8 cellular contexts compared by ENCODE assay signal in genomic region chr1:23742670-23743286, GRCh38. TPM values are rescaled to one million over a fixed set of nuclear protein-coding genes. Genes with fewer than 3 reads are reported as not detected.
DNase-seq lines count a peak whose midpoint lies in the region; ATAC-seq and TF ChIP-seq lines count a peak whose summit lies in the region.

No MANE protein-coding gene starts in this region.

- 0 out of 2 replicates have a peak, but pooled peaks cover 5% of the 10 kb centered on the region for H3K9me3 ChIP-seq in SJSA1 (replicated peaks)
- no peaks in the 10 kb centered on the region for H3K9me3 ChIP-seq in naive thymus-derived CD4-positive, alpha-beta T cell (ENCODE audit: control insufficient read depth in 2 of 3, low read length in 3 of 3)

- peak; percentile 31 for ATAC-seq in effector memory CD8-positive, alpha-beta T cell (replicated peaks)
- peak; percentile 35 for ATAC-seq in naive thymus-derived CD4-positive, alpha-beta T cell
- no peak for ATAC-seq in HG02798 (IDR thresholded peaks at IDR 0.05; ENCODE audit: poor library complexity, unreplicated experiment)

- CTCF ChIA-PET in naive thymus-derived CD4-positive, alpha-beta T cell (lab: Charles Lee), result no interaction called here

- H3K4me3 Mint-ChIP-seq in HFFc6, result peak overlapping the region; percentile 91
- H3K4me3 Mint-ChIP-seq in effector memory CD8-positive, alpha-beta T cell, result peak overlapping the region; percentile 91 to 93
- peak overlapping the region; percentile 86 to 93 (median 90) for H3K4me3 Mint-ChIP-seq in naive thymus-derived CD4-positive, alpha-beta T cell

- peaks cover 44% of the 10 kb centered on the region for H3K4me1 Mint-ChIP-seq in HFFc6 (ENCODE audit: low read depth)
- peaks cover 24 to 37% of the 10 kb centered on the region in 2 donors for H3K4me1 Mint-ChIP-seq in effector memory CD8-positive, alpha-beta T cell (ENCODE audit: low read depth in 2 of 2)
- H3K4me1 Mint-ChIP-seq in naive thymus-derived CD4-positive, alpha-beta T cell, result peaks cover 32 to 45% (median 44%) of the 10 kb centered on the region in 7 donors

- H3K4me3 ChIP-seq in GM06990 (replicated peaks; ENCODE audit: low read depth, low read length) (peak overlapping the region; percentile 95), SJSA1 (peak overlapping the region; percentile 98)
- peak overlapping the region; percentile 87 for H3K4me3 ChIP-seq in naive thymus-derived CD4-positive, alpha-beta T cell (ENCODE audit: low read length)

- intact Hi-C loops in naive thymus-derived CD4-positive, alpha-beta T cell (cut with micrococcal nuclease), result loop anchor here (1.0 to 10.0 kb wide), 7 partner anchors 36 to 374 kb away; partner anchors contain the start of genes GALE (in 2 of the 2), PITHD1 (in 2 of the 2), RPL11 (in 2 of the 2) and ID3 (in 1 of the 2)

- no peaks in the 10 kb centered on the region; the same call in none of the 2 replicates for H3K36me3 Mint-ChIP-seq in HFFc6 (ENCODE audit: low read depth)
- H3K36me3 Mint-ChIP-seq in effector memory CD8-positive, alpha-beta T cell (ENCODE audit: insufficient read depth), result peaks cover 27% of the 10 kb centered on the region
- peaks cover 0 to 7% (median 0%) of the 10 kb centered on the region in 5 donors for H3K36me3 Mint-ChIP-seq in naive thymus-derived CD4-positive, alpha-beta T cell

- H3K27me3 Mint-ChIP-seq in HFFc6 (ENCODE audit: insufficient read depth), result peaks cover 6% of the 10 kb centered on the region
- H3K27me3 Mint-ChIP-seq in effector memory CD8-positive, alpha-beta T cell, result no peaks in the 10 kb centered on the region
- H3K27me3 Mint-ChIP-seq in naive thymus-derived CD4-positive, alpha-beta T cell, result no peaks in the 10 kb centered on the region

- H3K27ac ChIP-seq in SJSA1, result peak overlapping the region; percentile 48
- H3K27ac ChIP-seq in naive thymus-derived CD4-positive, alpha-beta T cell (ENCODE audit: low read depth, low read length), result peak overlapping the region; percentile 96

- POLR2A ChIA-PET in naive thymus-derived CD4-positive, alpha-beta T cell (lab: Charles Lee), result interaction anchor here (0.7 to 4.5 kb wide), 10 partner anchors 8 to 192 kb away, joined by 3 to 30 read pairs (median 4); partner anchors contain the start of genes LYPLA2, PITHD1 and RPL11

- H3K27me3 ChIP-seq in GM06990 (replicated peaks; ENCODE audit: control insufficient read depth, insufficient read depth, low read length) (no peaks in the 10 kb centered on the region), SJSA1 (replicated peaks) (no peaks in the 10 kb centered on the region)
- no peaks in the 10 kb centered on the region for H3K27me3 ChIP-seq in naive thymus-derived CD4-positive, alpha-beta T cell (ENCODE audit: control insufficient read depth in 2 of 2, insufficient read depth in 2 of 2, low read length in 2 of 2)

- TF ChIP-seq CTCF in GM06990 (IDR thresholded peaks at IDR 0.05; ENCODE audit: insufficient read depth, low read length, poor library complexity, severe bottlenecking) (no peak), HFFc6 (IDR thresholded peaks at IDR 0.05) (no peak)

- peak overlapping the region; percentile 81 for H3K27ac Mint-ChIP-seq in HFFc6
- H3K27ac Mint-ChIP-seq in effector memory CD8-positive, alpha-beta T cell, result peak overlapping the region; percentile 83 to 97
- peak overlapping the region; percentile 67 to 95 (median 91) for H3K27ac Mint-ChIP-seq in naive thymus-derived CD4-positive, alpha-beta T cell

- DNase-seq in GM06990 (ENCODE audit: extremely low read depth, insufficient read length) (no peak), HFFc6 (no peak), SJSA1 (ENCODE audit: low read depth in 1 of 2, low spot score in 2 of 2) (peak; percentile 45 to 51), inferior parietal cortex (ENCODE audit: extremely low spot score) (no peak), NCI-H69 (lab: John Stamatoyannopoulos, UW) (no peak)
- peak in 1 of 3 experiments; percentile 3 for DNase-seq in effector memory CD8-positive, alpha-beta T cell
- DNase-seq in naive thymus-derived CD4-positive, alpha-beta T cell, result peak in 1 of 9 donors; percentile 4

- no peaks in the 10 kb centered on the region for H3K9me3 Mint-ChIP-seq in HFFc6
- no peaks in the 10 kb centered on the region for H3K9me3 Mint-ChIP-seq in effector memory CD8-positive, alpha-beta T cell
- H3K9me3 Mint-ChIP-seq in naive thymus-derived CD4-positive, alpha-beta T cell, result no peaks in the 10 kb centered on the region

- H3K36me3 ChIP-seq in GM06990 (ENCODE audit: control insufficient read depth, insufficient read depth, low read length), result no peaks in the 10 kb centered on the region; the same call in none of the 2 replicates
- peaks cover 28% of the 10 kb centered on the region for H3K36me3 ChIP-seq in SJSA1
- H3K36me3 ChIP-seq in naive thymus-derived CD4-positive, alpha-beta T cell (ENCODE audit: control insufficient read depth in 2 of 3, insufficient read depth in 3 of 3, low read length in 3 of 3), result peaks cover 0 to 7% (median 0%) of the 10 kb centered on the region in 3 experiments

- peaks cover 18% of the 10 kb centered on the region for H3K4me1 ChIP-seq in SJSA1 (replicated peaks)
- peaks cover 22 to 36% of the 10 kb centered on the region in 2 donors for H3K4me1 ChIP-seq in naive thymus-derived CD4-positive, alpha-beta T cell (ENCODE audit: control insufficient read depth in 2 of 2, insufficient read depth in 2 of 2, low read length in 2 of 2)

RNA-seq across cellular contexts. Expression of gene ELOA, which starts 0.5 kb away (rescaled TPM):
- total RNA-seq in HFFc6 (2021; fragmentation: NEBNext Ultra II Directional; extraction: Animal tissue kit (Norgen Biotek cat#: 25700)), result 10 to 100 TPM; 55.5 to 72.6 (median 59.9) TPM
- total RNA-seq in SJSA1 (2014; rRNA removed; shearing (Covaris generic)), result 46.0 and 63.4 TPM in 2 replicates
- total RNA-seq in naive thymus-derived CD4-positive, alpha-beta T cell, result 10 to 100 TPM; 28.0 to 36.1 (median 30.4) TPM
- 10 to 100 TPM; 20.3 to 30.8 TPM for polyA plus RNA-seq in naive thymus-derived CD4-positive, alpha-beta T cell

RNA-seq across cellular contexts. Expression of gene PITHD1, which starts 35.4 kb away (rescaled TPM):
- 10 to 100 TPM; 41.8 to 45.7 (median 44.8) TPM for total RNA-seq in HFFc6 (2021; fragmentation: NEBNext Ultra II Directional; extraction: Animal tissue kit (Norgen Biotek cat#: 25700))
- total RNA-seq in SJSA1 (2014; rRNA removed; shearing (Covaris generic)), result 105 and 112 TPM in 2 replicates
- total RNA-seq in naive thymus-derived CD4-positive, alpha-beta T cell, result 10 to 100 TPM; 57.6 to 81.9 (median 76.0) TPM
- polyA plus RNA-seq in naive thymus-derived CD4-positive, alpha-beta T cell, result 10 to 100 TPM; 82.2 to 88.9 TPM

RNA-seq across cellular contexts. Expression of gene LYPLA2, which starts 48.2 kb away (rescaled TPM):
- 10 to 100 TPM; 55.7 to 65.0 (median 59.8) TPM for total RNA-seq in HFFc6 (2021; fragmentation: NEBNext Ultra II Directional; extraction: Animal tissue kit (Norgen Biotek cat#: 25700))
- 42.4 and 46.6 TPM in 2 replicates for total RNA-seq in SJSA1 (2014; rRNA removed; shearing (Covaris generic))
- 10 to 100 TPM; 40.7 to 83.8 (median 48.2) TPM for total RNA-seq in naive thymus-derived CD4-positive, alpha-beta T cell
- polyA plus RNA-seq in naive thymus-derived CD4-positive, alpha-beta T cell, result 100 to 1,000 TPM in 1 of 2 donors, 10 to 100 TPM in 1; 83.9 to 124 TPM

RNA-seq across cellular contexts. Expression of gene RPL11, which starts 51.2 kb away (rescaled TPM):
- total RNA-seq in HFFc6 (2021; fragmentation: NEBNext Ultra II Directional; extraction: Animal tissue kit (Norgen Biotek cat#: 25700)), result 1,000 to 10,000 TPM in 3 of 6 experiments, 100 to 1,000 TPM in 3; 866 to 1,109 (median 1,001) TPM
- 1,018 and 1,165 TPM in 2 replicates for total RNA-seq in SJSA1 (2014; rRNA removed; shearing (Covaris generic))
- total RNA-seq in naive thymus-derived CD4-positive, alpha-beta T cell, result 1,000 to 10,000 TPM; 1,206 to 2,420 (median 2,172) TPM
- polyA plus RNA-seq in naive thymus-derived CD4-positive, alpha-beta T cell, result 1,000 to 10,000 TPM; 1,567 to 2,009 TPM

RNA-seq across cellular contexts. Expression of gene GALE, which starts 57.8 kb away (rescaled TPM):
- total RNA-seq in HFFc6 (2021; fragmentation: NEBNext Ultra II Directional; extraction: Animal tissue kit (Norgen Biotek cat#: 25700)), result 10 to 100 TPM; 30.9 to 34.6 (median 33.5) TPM
- 31.5 and 55.4 TPM in 2 replicates for total RNA-seq in SJSA1 (2014; rRNA removed; shearing (Covaris generic))
- total RNA-seq in naive thymus-derived CD4-positive, alpha-beta T cell, result 10 to 100 TPM in 4 of 5 experiments, 1 to 10 TPM in 1; 8.1 to 21.4 (median 12.7) TPM
- 10 to 100 TPM in 1 of 2 donors, 1 to 10 TPM in 1; 8.5 to 11.5 TPM for polyA plus RNA-seq in naive thymus-derived CD4-positive, alpha-beta T cell

Comparison
In these comparisons a context has a peak if more than half of its experiments do, and no peak if none do; other contexts are left out.
1. DNase-seq: peak in SJSA1 (2 of 2); none in GM06990 (single experiment), HFFc6 (single experiment), inferior parietal cortex (single experiment) and NCI-H69 (single experiment).
2. Peak in every context shown above with its lines, with median percentiles within 50 percentile points of each other: H3K4me3 ChIP-seq, H3K27ac Mint-ChIP-seq and H3K4me3 Mint-ChIP-seq.